ENCODE assay signal across 9 cellular contexts in genomic region chr9:77475641-77476473, GRCh38.
DNase-seq lines count a peak whose midpoint lies in the region; ATAC-seq and TF ChIP-seq lines count a peak whose summit lies in the region.
"Had no signal": no experiment of that assay in that cellular context is flagged by ENCODE, and none has a peak within 500 bp of the region (broad histone marks: within the 10 kb centered on the region; RNA-seq: fewer than 3 reads in every experiment).

No MANE protein-coding gene starts in this region.

- intact Hi-C loops in CD14-positive monocyte (cut with micrococcal nuclease) (no loop called here), Calu3 (cut with micrococcal nuclease; ENCODE audit: unreplicated experiment) (no loop called here)

- H3K9me3 Mint-ChIP-seq in CD14-positive monocyte (peaks cover 0 to 9% (median 5%) of the 10 kb centered on the region in 7 donors), Calu3 (ENCODE audit: low read depth, unreplicated experiment) (no peaks in the 10 kb centered on the region)

- H3K4me3 ChIP-seq in cardiac fibroblast (replicated peaks in 1 of 2; ENCODE audit: low read depth in 2 of 2, low read length in 2 of 2) = no peak overlapping the region
- H3K4me3 ChIP-seq: lung had no signal

- H3K27ac Mint-ChIP-seq in CD14-positive monocyte (peak overlapping the region in 1 of 7 donors; percentile 55), Calu3 (ENCODE audit: unreplicated experiment) (no peak overlapping the region)

- CTCF ChIA-PET in Calu3 (lab: Charles Lee) = no interaction called here

- BruUV-seq in Calu3 (replicated peaks; lab: Mats Ljungman, UMichigan) = no TSS peak

- no peaks in the 10 kb centered on the region for H3K27me3 Mint-ChIP-seq in CD14-positive monocyte (ENCODE audit: low read depth in 3 of 3)
- H3K27me3 Mint-ChIP-seq in Calu3 (ENCODE audit: unreplicated experiment) = peaks cover 1% of the 10 kb centered on the region

- H3K36me3 Mint-ChIP-seq in CD14-positive monocyte = no peaks in the 10 kb centered on the region
- H3K36me3 Mint-ChIP-seq in Calu3 (ENCODE audit: insufficient read depth, unreplicated experiment) = no peaks in the 10 kb centered on the region

- ATAC-seq in GM18868 (IDR thresholded peaks at IDR 0.05; ENCODE audit: unreplicated experiment) (peak; percentile 92), HG02678 (IDR thresholded peaks at IDR 0.05; ENCODE audit: unreplicated experiment) (peak; percentile 98)

- H3K4me3 Mint-ChIP-seq in CD14-positive monocyte (no peak overlapping the region), Calu3 (ENCODE audit: low read depth, unreplicated experiment) (no peak overlapping the region)

- no peaks in the 10 kb centered on the region for H3K4me1 Mint-ChIP-seq in CD14-positive monocyte
- H3K4me1 Mint-ChIP-seq in Calu3 (ENCODE audit: low read depth, unreplicated experiment) = no peaks in the 10 kb centered on the region

- TF ChIP-seq CTCF in cardiac fibroblast (IDR thresholded peaks at IDR 0.05; ENCODE audit: low read depth, low read length) (no peak), CD14-positive monocyte (IDR thresholded peaks at IDR 0.05) (no peak), Calu3 (IDR thresholded peaks at IDR 0.05; ENCODE audit: unreplicated experiment) (no peak)

- peak; percentile 2 for DNase-seq in NCI-H774 (lab: John Stamatoyannopoulos, UW)
- DNase-seq in cardiac fibroblast (ENCODE audit: low read depth in 2 of 2) = peak; percentile 69 to 91
- DNase-seq in stimulated activated CD4-positive, alpha-beta T cell treated with anti-CD3 and anti-CD28 coated beads, TNF-alpha, amount 100 ng/mL, for 48 hours (ENCODE audit: low read depth in 3 of 3) = peak in 2 of 3 donors; percentile 34 to 48
- no peak for DNase-seq in CD14-positive monocyte (ENCODE audit: low spot score)
- no peak for DNase-seq in DMS79 treated with DMSO at 0.1 percent for 48 hours (lab: John Stamatoyannopoulos, UW)
- DNase-seq in Calu3 = no peak

Comparison
In these comparisons a context has a peak if more than half of its experiments do, and no peak if none do; other contexts are left out.
1. DNase-seq: peak in NCI-H774 (single experiment), cardiac fibroblast (2 of 2) and stimulated activated CD4-positive, alpha-beta T cell treated with anti-CD3 and anti-CD28 coated beads, TNF-alpha, amount 100 ng/mL, for 48 hours (2 of 3); none in CD14-positive monocyte (single experiment), DMS79 treated with DMSO at 0.1 percent for 48 hours (single experiment) and Calu3 (single experiment).